In genomic region chr2:112275314-112275886, GRCh38 we compare ENCODE assay signal across 1 cellular context.
A peak's percentile ranks its signal among the peaks of the same experiment; 100 is the strongest.
TF ChIP-seq lines count a peak whose summit lies in the region.

TSS of gene ZC3H6 (plus strand) at chr2:112275597. CDS start at chr2:112275995, 398 bp downstream.

TF ChIP-seq in HepG2, 621 proteins besides CTCF, POLR2A, EP300 and RAD21 (continued from another document and continues in another):
- TF ChIP-seq TFDP2 (CRISPR knock-in tag; IDR thresholded peaks at IDR 0.05) = peak; percentile 96
- peak; percentile 85 for TF ChIP-seq HNRNPLL (IDR thresholded peaks at IDR 0.05; ENCODE audit: low read depth, low read length, poor library complexity, severe bottlenecking)
- TF ChIP-seq THAP7 (CRISPR knock-in tag; IDR thresholded peaks at IDR 0.05) = peak; percentile 71; the same call in 1 of the 2 replicates
- peak; percentile 95 for TF ChIP-seq REPIN1 (CRISPR knock-in tag; IDR thresholded peaks at IDR 0.05; ENCODE audit: borderline replicate concordance, low read depth)
- TF ChIP-seq ZFP1 (CRISPR knock-in tag; IDR thresholded peaks at IDR 0.05) = peak; percentile 98
- TF ChIP-seq ZNF142 (CRISPR knock-in tag; IDR thresholded peaks at IDR 0.05) = peak; percentile 69
- no peak; the same call in 1 of the 2 replicates for TF ChIP-seq PLSCR1 (CRISPR knock-in tag; IDR thresholded peaks at IDR 0.05; ENCODE audit: borderline replicate concordance)
- TF ChIP-seq RNF2 (conservative IDR thresholded peaks at IDR 0.05; ENCODE audit: low read depth) = no peak; the same call in 1 of the 2 replicates
- TF ChIP-seq MNT (IDR thresholded peaks at IDR 0.05) = no peak; the same call in 1 of the 2 replicates
- peak; percentile 66; the same call in 1 of the 2 replicates for TF ChIP-seq ATF1 (CRISPR knock-in tag; IDR thresholded peaks at IDR 0.05)
- peak; percentile 98 for TF ChIP-seq ZHX2 (IDR thresholded peaks at IDR 0.05; ENCODE audit: low read depth)
- no peak for TF ChIP-seq ZHX2 (CRISPR knock-in tag; IDR thresholded peaks at IDR 0.05; ENCODE audit: borderline replicate concordance)
- TF ChIP-seq ZNF34 (CRISPR knock-in tag; IDR thresholded peaks at IDR 0.05; ENCODE audit: borderline replicate concordance) = peak; percentile 99
- no peak; the same call in none of the 2 replicates for TF ChIP-seq MTF2 (CRISPR knock-in tag; IDR thresholded peaks at IDR 0.05; ENCODE audit: borderline replicate concordance)
- peak; percentile 71; the same call in 1 of the 2 replicates for TF ChIP-seq U2AF2 (IDR thresholded peaks at IDR 0.05; ENCODE audit: low read depth, low read length)
- peak; percentile 71 for TF ChIP-seq SP5 (CRISPR knock-in tag; IDR thresholded peaks at IDR 0.05; ENCODE audit: borderline replicate concordance, low read depth)
- peak; percentile 96 for TF ChIP-seq ZNF543 (CRISPR knock-in tag; IDR thresholded peaks at IDR 0.05)
- peak; percentile 99 for TF ChIP-seq XRCC5 (optimal IDR thresholded peaks at IDR 0.05; ENCODE audit: low read length)
- TF ChIP-seq SAFB2 (CRISPR knock-in tag; IDR thresholded peaks at IDR 0.05; ENCODE audit: borderline replicate concordance, low read depth) = peak; percentile 94
- peak; percentile 87 for TF ChIP-seq ZBTB7A (CRISPR knock-in tag; IDR thresholded peaks at IDR 0.05)
- TF ChIP-seq TEAD2 (CRISPR knock-in tag; IDR thresholded peaks at IDR 0.05) = no peak; the same call in 1 of the 2 replicates
- peak; percentile 80; the same call in 1 of the 2 replicates for TF ChIP-seq ZNF564 (CRISPR knock-in tag; IDR thresholded peaks at IDR 0.05)
- TF ChIP-seq GTF3A (CRISPR knock-in tag; conservative IDR thresholded peaks at IDR 0.05) = peak; percentile 97
- TF ChIP-seq YEATS2 (CRISPR knock-in tag; IDR thresholded peaks at IDR 0.05; ENCODE audit: borderline replicate concordance) = peak; percentile 94; the same call in 1 of the 2 replicates
- TF ChIP-seq ZNF30 (CRISPR knock-in tag; IDR thresholded peaks at IDR 0.05) = no peak
- TF ChIP-seq HOXA7 (CRISPR knock-in tag; IDR thresholded peaks at IDR 0.05) = no peak
- TF ChIP-seq ZBTB21 (CRISPR knock-in tag; IDR thresholded peaks at IDR 0.05) = 0 out of 2 replicates have a peak, but pooled peaks have one; percentile 51
- TF ChIP-seq MAZ (IDR thresholded peaks at IDR 0.05; ENCODE audit: borderline replicate concordance, low read depth, low read length) = peak; percentile 85
- TF ChIP-seq MAZ (CRISPR knock-in tag; IDR thresholded peaks at IDR 0.05; ENCODE audit: low read depth) = peak; percentile 60
- TF ChIP-seq ARID5B (CRISPR knock-in tag; IDR thresholded peaks at IDR 0.05) = peak; percentile 91
- peak; percentile 93 for TF ChIP-seq PHF8 (CRISPR knock-in tag; IDR thresholded peaks at IDR 0.05)
- TF ChIP-seq ZNF138 (CRISPR knock-in tag; IDR thresholded peaks at IDR 0.05; ENCODE audit: low read depth) = peak; percentile 55
- TF ChIP-seq IKZF4 (CRISPR knock-in tag; IDR thresholded peaks at IDR 0.05; ENCODE audit: borderline replicate concordance, low read depth, not compliant biosample characterization) = peak; percentile 97
- peak; percentile 88 for TF ChIP-seq MAF1 (CRISPR knock-in tag; IDR thresholded peaks at IDR 0.05; ENCODE audit: borderline replicate concordance)
- TF ChIP-seq SP140L (CRISPR knock-in tag; IDR thresholded peaks at IDR 0.05; ENCODE audit: borderline replicate concordance) = peak; percentile 27; the same call in 1 of the 2 replicates
- peak; percentile 93 for TF ChIP-seq SMYD3 (CRISPR knock-in tag; IDR thresholded peaks at IDR 0.05)
- TF ChIP-seq PCBP1 (IDR thresholded peaks at IDR 0.05; ENCODE audit: borderline replicate concordance, low read depth, low read length) = peak; percentile 100
- no peak for TF ChIP-seq SETDB1 (CRISPR knock-in tag; IDR thresholded peaks at IDR 0.05; ENCODE audit: borderline replicate concordance)
- TF ChIP-seq KDM6A (CRISPR knock-in tag; IDR thresholded peaks at IDR 0.05; ENCODE audit: low read depth) = no peak
- peak; percentile 90 for TF ChIP-seq ESRRA (CRISPR knock-in tag; IDR thresholded peaks at IDR 0.05; ENCODE audit: low read depth)
- peak; percentile 97 for TF ChIP-seq ZFP36L1 (CRISPR knock-in tag; IDR thresholded peaks at IDR 0.05)
- TF ChIP-seq ZNF350 (CRISPR knock-in tag; IDR thresholded peaks at IDR 0.05; ENCODE audit: borderline replicate concordance, low read depth) = peak; percentile 99; the same call in 1 of the 2 replicates
- no peak for TF ChIP-seq PHB2 (IDR thresholded peaks at IDR 0.05; ENCODE audit: partially characterized antibody)
- TF ChIP-seq NBN (conservative IDR thresholded peaks at IDR 0.05) = no peak
